Comparison of ENCODE assay signal across 20 cellular contexts in the genomic region with DNA sequence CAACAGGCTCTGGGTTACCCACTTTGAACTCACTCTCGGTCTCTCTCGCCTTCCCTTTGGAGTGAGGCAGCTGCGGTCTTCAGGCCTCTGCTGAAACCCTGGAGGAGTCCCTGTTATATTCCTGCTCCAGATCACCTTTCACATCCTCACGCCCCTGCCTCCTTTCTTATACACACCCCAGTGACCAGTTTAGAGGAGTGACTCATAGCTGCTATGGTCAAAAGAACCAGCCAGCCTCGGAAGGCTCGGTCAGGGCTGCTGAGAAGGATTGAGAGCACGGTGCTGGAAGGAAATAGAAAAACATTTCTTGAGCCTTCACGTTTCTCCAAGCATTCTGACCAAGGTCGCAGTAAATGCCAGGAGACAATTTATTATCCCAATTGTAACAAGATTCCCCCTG. TPM values are rescaled to one million over a fixed set of nuclear protein-coding genes. Genes with fewer than 3 reads are reported as not detected.
DNase-seq lines count a peak whose midpoint lies in the region; ATAC-seq, FAIRE-seq and TF ChIP-seq lines count a peak whose summit lies in the region.
"Had no signal": no experiment of that assay in that cellular context is flagged by ENCODE, and none has a peak within 500 bp of the region (broad histone marks: within the 10 kb centered on the region; RNA-seq: fewer than 3 reads in every experiment).

No MANE protein-coding gene starts in this region.

- H3K36me3 ChIP-seq in adrenal gland (replicated peaks in 1 of 2) (no peaks in the 10 kb centered on the region), kidney (ENCODE audit: control insufficient read depth in 1 of 2, insufficient read depth in 2 of 2, low read length in 2 of 2) (peaks cover 4 to 8% of the 10 kb centered on the region in 2 donors), trophoblast cell (ENCODE audit: control insufficient read depth in 1 of 2, insufficient read depth in 2 of 2, low read length in 2 of 2) (no peaks in the 10 kb centered on the region)
- H3K36me3 ChIP-seq: SJSA1 had no signal

- H3K9ac ChIP-seq in kidney (ENCODE audit: low read length in 2 of 2) = no peak overlapping the region
- no peak overlapping the region for H3K9ac ChIP-seq in trophoblast cell (ENCODE audit: low read length)

- H3K23ac ChIP-seq in trophoblast cell (ENCODE audit: low read length) = no peak overlapping the region

- H3K4ac ChIP-seq in trophoblast cell (ENCODE audit: low read depth, low read length) = no peak overlapping the region

- H2AFZ ChIP-seq in trophoblast cell (ENCODE audit: insufficient read depth, low read length, poor library complexity) = no peak overlapping the region
- H2AFZ ChIP-seq: PC-9 had no signal

- no peaks in the 10 kb centered on the region for H3K9me3 ChIP-seq in adrenal gland (replicated peaks in 1 of 3)
- no peaks in the 10 kb centered on the region for H3K9me3 ChIP-seq in kidney (ENCODE audit: control insufficient read depth in 1 of 2, low read length in 2 of 2)
- no peaks in the 10 kb centered on the region for H3K9me3 ChIP-seq in trophoblast cell (ENCODE audit: insufficient read depth, low read depth, low read length)
- H3K9me3 ChIP-seq: SJSA1 had no signal

- no peak overlapping the region for H2BK120ac ChIP-seq in trophoblast cell (ENCODE audit: insufficient read depth, low read length, poor library complexity)

- no peak overlapping the region for H3K18ac ChIP-seq in trophoblast cell (ENCODE audit: low read length)

- no peak for ATAC-seq in GM21529 (IDR thresholded peaks at IDR 0.05; ENCODE audit: unreplicated experiment)
- ATAC-seq: HCT116, HepG2 had no signal

- H2AK5ac ChIP-seq in trophoblast cell (ENCODE audit: low read length) = no peak overlapping the region

- H2BK12ac ChIP-seq in trophoblast cell (ENCODE audit: low read length) = no peak overlapping the region

- H4K12ac ChIP-seq in trophoblast cell (ENCODE audit: low read depth, low read length) = no peak overlapping the region

- no peak for TF ChIP-seq POLR2A in adrenal gland (IDR thresholded peaks at IDR 0.05)

- no peak overlapping the region for H3K4me2 ChIP-seq in trophoblast cell (ENCODE audit: low read length)
- H3K4me2 ChIP-seq: PC-9 had no signal

- H2BK5ac ChIP-seq in trophoblast cell (ENCODE audit: low read depth, low read length, poor library complexity) = no peak overlapping the region

- no peak for FAIRE-seq in kidney (lab: Jason Lieb, UNC)
- FAIRE-seq: HepG2 had no signal

- 65 to 72% (median 68%) methylated on average over 9 of the region's 9 CpGs for WGBS in adrenal gland, 4 donors
- WGBS in trophoblast cell (ENCODE audit: extremely low coverage, insufficient coverage, insufficient read length) = no CpG with 5 or more reads among the region's 9 CpGs

- peak overlapping the region; percentile 25 for H4K91ac ChIP-seq in trophoblast cell (ENCODE audit: low read depth, low read length)

- H3K4me3 ChIP-seq in adrenal gland (no peak overlapping the region), kidney (ENCODE audit: low read length in 2 of 2) (no peak overlapping the region), trophoblast cell (ENCODE audit: low read depth, low read length) (no peak overlapping the region)
- H3K4me3 ChIP-seq: PC-9, SJSA1 had no signal

- H3K79me2 ChIP-seq in trophoblast cell (ENCODE audit: control insufficient read depth, insufficient read depth, low read length, poor library complexity) = no peaks in the 10 kb centered on the region

- TF ChIP-seq CTCF in adrenal gland (IDR thresholded peaks at IDR 0.05) (no peak), kidney (IDR thresholded peaks at IDR 0.05; ENCODE audit: borderline replicate concordance, extremely low read depth, insufficient read depth) (no peak)

- H3K79me1 ChIP-seq in trophoblast cell (ENCODE audit: low read length) = peaks cover 2% of the 10 kb centered on the region

- intact Hi-C loops in adrenal gland (cut with DNase I) = no loop called here
- intact Hi-C loops in kidney (cut with DNase I) = no loop called here

- H3K27me3 ChIP-seq in adrenal gland (no peaks in the 10 kb centered on the region), trophoblast cell (ENCODE audit: insufficient read depth, low read length) (no peaks in the 10 kb centered on the region)
- H3K27me3 ChIP-seq: SJSA1 had no signal

- H3K4me1 ChIP-seq in adrenal gland (replicated peaks in 1 of 2) (no peaks in the 10 kb centered on the region), kidney (ENCODE audit: control insufficient read depth in 1 of 2, insufficient read depth in 1 of 2, low read depth in 1 of 2, low read length in 2 of 2) (no peaks in the 10 kb centered on the region), trophoblast cell (ENCODE audit: control insufficient read depth in 1 of 2, insufficient read depth in 2 of 2, low read length in 2 of 2) (peaks cover 0 to 2% of the 10 kb centered on the region in 2 experiments)
- H3K4me1 ChIP-seq: SJSA1 had no signal

- peak; percentile 30 for DNase-seq in HK-2 (ENCODE audit: unreplicated experiment)
- DNase-seq in adrenal gland = peak in 4 of 7 donors; percentile 18 to 42 (median 26)
- DNase-seq in kidney = peak; percentile 15
- DNase-seq in trophoblast cell = no peak
- no peak for DNase-seq in activated naive CD4-positive, alpha-beta T cell treated with anti-CD3 and anti-CD28 coated beads, Interleukin-2, amount 50 U/mL, for 16 hours
- DNase-seq in activated T-cell treated with anti-CD3 and anti-CD28 coated beads, Interleukin-2, amount 50 U/mL, for 1 hour = no peak
- DNase-seq: DMS 273 treated with DMSO at 0.1 percent for 48 hours, GDM1, GOT3, KG1, NCI-H1417 treated with DMSO at 0.1 percent for 48 hours, NCI-H187 treated with DMSO at 0.1 percent for 48 hours, NCI-H345, NCI-H524 treated with DMSO at 0.1 percent for 48 hours, PC-9 had no signal

- no peak overlapping the region for H4K8ac ChIP-seq in trophoblast cell (ENCODE audit: low read depth, low read length)

- no peak overlapping the region for H3K14ac ChIP-seq in trophoblast cell (ENCODE audit: low read length)

- H3K27ac ChIP-seq in adrenal gland = no peak overlapping the region
- no peak overlapping the region for H3K27ac ChIP-seq in kidney (ENCODE audit: low read depth in 2 of 2, low read length in 2 of 2)
- H3K27ac ChIP-seq in trophoblast cell (ENCODE audit: low read depth, low read length) = no peak overlapping the region
- H3K27ac ChIP-seq: PC-9, SJSA1 had no signal

RNA-seq across cellular contexts. Expression of gene SVOPL, which starts 28.3 kb away (rescaled TPM):
- total RNA-seq in adrenal gland = 1 to 10 TPM in 6 of 8 donors, under 1 TPM in 2; 0.54 to 4.8 (median 1.5) TPM
- 1 to 10 TPM; 1.3 to 3.0 (median 1.6) TPM for polyA plus RNA-seq in adrenal gland
- total RNA-seq in kidney = 2.4 TPM
- polyA plus RNA-seq in kidney (ENCODE audit: insufficient read depth, low read depth, low replicate concordance) = 5.1 TPM
- polyA plus RNA-seq in trophoblast cell (2013) = 1.1 and 1.4 TPM in 2 replicates
- total RNA-seq: HepG2, SJSA1 had no signal
- polyA plus RNA-seq: CD14-positive monocyte, HepG2 had no signal

Comparison
In these comparisons a context has a peak if more than half of its experiments do, and no peak if none do; other contexts are left out.
1. DNase-seq: peak in HK-2 (single experiment), adrenal gland (4 of 7) and kidney (single experiment); none in trophoblast cell (0 of 2), activated naive CD4-positive, alpha-beta T cell treated with anti-CD3 and anti-CD28 coated beads, Interleukin-2, amount 50 U/mL, for 16 hours (single experiment) and activated T-cell treated with anti-CD3 and anti-CD28 coated beads, Interleukin-2, amount 50 U/mL, for 1 hour (single experiment).